Comparison of ENCODE assay signal across 22 cellular contexts in genomic region chr14:55589171-55589570, GRCh38. TPM values are rescaled to one million over a fixed set of nuclear protein-coding genes. Genes with fewer than 3 reads are reported as not detected.
DNase-seq lines count a peak whose midpoint lies in the region; ATAC-seq, FAIRE-seq and TF ChIP-seq lines count a peak whose summit lies in the region.
"Had no signal": no experiment of that assay in that cellular context is flagged by ENCODE, and none has a peak within 500 bp of the region (broad histone marks: within the 10 kb centered on the region; RNA-seq: fewer than 3 reads in every experiment).

No MANE protein-coding gene starts in this region.

- no peaks in the 10 kb centered on the region for H3K27me3 ChIP-seq in foreskin keratinocyte
- H3K27me3 ChIP-seq in trophoblast cell (ENCODE audit: insufficient read depth, low read length), result no peaks in the 10 kb centered on the region
- H3K27me3 ChIP-seq: gastroesophageal sphincter, tibial artery had no signal

- intact Hi-C loops in sciatic nerve (cut with DNase I), result no loop called here

- no peaks in the 10 kb centered on the region for H3K27me3 Mint-ChIP-seq in activated T-helper 17 cell treated with anti-CD3 and anti-CD28 coated beads, Interleukin-2, amount 50 U/mL, for 72 hours
- H3K27me3 Mint-ChIP-seq: activated CD4-positive, alpha-beta memory T cell treated with anti-CD3 and anti-CD28 coated beads for 36 hours; activated naive CD8-positive, alpha-beta T cell treated with anti-CD3 and anti-CD28 coated beads for 36 hours had no signal

- FAIRE-seq in RCC 7860 (lab: Jason Lieb, UNC), result peak; percentile 73
- FAIRE-seq: GM12892 had no signal

- no peak overlapping the region for H4K8ac ChIP-seq in trophoblast cell (ENCODE audit: low read depth, low read length)

- no peak overlapping the region for H2BK12ac ChIP-seq in trophoblast cell (ENCODE audit: low read length)

- H3K27ac ChIP-seq in foreskin keratinocyte, result no peak overlapping the region
- H3K27ac ChIP-seq in trophoblast cell (ENCODE audit: low read depth, low read length), result no peak overlapping the region
- H3K27ac ChIP-seq: C4-2B had no signal

- H3K36me3 Mint-ChIP-seq in activated T-helper 17 cell treated with anti-CD3 and anti-CD28 coated beads, Interleukin-2, amount 50 U/mL, for 72 hours (ENCODE audit: low read depth), result peaks cover 4% of the 10 kb centered on the region

- no CpG with 5 or more reads among the region's 6 CpGs for WGBS in trophoblast cell (ENCODE audit: extremely low coverage, insufficient coverage, insufficient read length)

- H2BK5ac ChIP-seq in trophoblast cell (ENCODE audit: low read depth, low read length, poor library complexity), result no peak overlapping the region

- H3K23ac ChIP-seq in trophoblast cell (ENCODE audit: low read length), result no peak overlapping the region

- no peak for TF ChIP-seq CTCF in foreskin keratinocyte (conservative IDR thresholded peaks at IDR 0.05)

- H3K36me3 ChIP-seq in trophoblast cell (ENCODE audit: control insufficient read depth in 1 of 2, insufficient read depth in 2 of 2, low read length in 2 of 2), result no peaks in the 10 kb centered on the region
- H3K36me3 ChIP-seq: gastroesophageal sphincter, HAP-1, tibial artery had no signal

- peaks cover 6% of the 10 kb centered on the region for H3K79me2 ChIP-seq in trophoblast cell (ENCODE audit: control insufficient read depth, insufficient read depth, low read length, poor library complexity)

- no peak overlapping the region for H3K4me3 ChIP-seq in trophoblast cell (ENCODE audit: low read depth, low read length)
- H3K4me3 ChIP-seq: gastroesophageal sphincter, HAP-1, tibial artery had no signal

- H4K12ac ChIP-seq in trophoblast cell (ENCODE audit: low read depth, low read length), result no peak overlapping the region

- no peak overlapping the region for H3K27ac Mint-ChIP-seq in activated T-helper 17 cell treated with anti-CD3 and anti-CD28 coated beads, Interleukin-2, amount 50 U/mL, for 72 hours
- H3K27ac Mint-ChIP-seq: activated CD4-positive, alpha-beta memory T cell treated with anti-CD3 and anti-CD28 coated beads for 36 hours; activated naive CD8-positive, alpha-beta T cell treated with anti-CD3 and anti-CD28 coated beads for 36 hours had no signal

- peaks cover 31% of the 10 kb centered on the region for H3K4me1 Mint-ChIP-seq in activated T-helper 17 cell treated with anti-CD3 and anti-CD28 coated beads, Interleukin-2, amount 50 U/mL, for 72 hours

- H3K14ac ChIP-seq in trophoblast cell (ENCODE audit: low read length), result no peak overlapping the region

- H2AK5ac ChIP-seq in trophoblast cell (ENCODE audit: low read length), result no peak overlapping the region

- no peak overlapping the region for H4K91ac ChIP-seq in trophoblast cell (ENCODE audit: low read depth, low read length)

- H2AFZ ChIP-seq in trophoblast cell (ENCODE audit: insufficient read depth, low read length, poor library complexity), result no peak overlapping the region

- H3K4me3 Mint-ChIP-seq in activated T-helper 17 cell treated with anti-CD3 and anti-CD28 coated beads, Interleukin-2, amount 50 U/mL, for 72 hours, result no peak overlapping the region
- H3K4me3 Mint-ChIP-seq: activated CD4-positive, alpha-beta memory T cell treated with anti-CD3 and anti-CD28 coated beads for 36 hours; activated naive CD8-positive, alpha-beta T cell treated with anti-CD3 and anti-CD28 coated beads for 36 hours had no signal

- no peak overlapping the region for H2BK120ac ChIP-seq in trophoblast cell (ENCODE audit: insufficient read depth, low read length, poor library complexity)

- no peaks in the 10 kb centered on the region for H3K9me3 ChIP-seq in trophoblast cell (ENCODE audit: insufficient read depth, low read depth, low read length)
- H3K9me3 ChIP-seq: gastroesophageal sphincter, HAP-1, tibial artery had no signal

- in situ Hi-C loops in Caki2 (cut with HindIII; ENCODE audit: low pct_unique_long_range_greater_than_20kb, low sequenced_read_pairs), result no loop called here

- H3K9me3 Mint-ChIP-seq in activated T-helper 17 cell treated with anti-CD3 and anti-CD28 coated beads, Interleukin-2, amount 50 U/mL, for 72 hours, result no peaks in the 10 kb centered on the region
- H3K9me3 Mint-ChIP-seq: activated CD4-positive, alpha-beta memory T cell treated with anti-CD3 and anti-CD28 coated beads for 36 hours; activated naive CD8-positive, alpha-beta T cell treated with anti-CD3 and anti-CD28 coated beads for 36 hours had no signal

- no peak overlapping the region for H3K9ac ChIP-seq in trophoblast cell (ENCODE audit: low read length)

- ATAC-seq in foreskin keratinocyte, result peak; percentile 80
- ATAC-seq in sciatic nerve, result no peak
- ATAC-seq in activated T-helper 17 cell treated with anti-CD3 and anti-CD28 coated beads, Interleukin-2, amount 50 U/mL, for 72 hours (replicated peaks), result no peak
- ATAC-seq: gastroesophageal sphincter; stimulated activated naive CD8-positive, alpha-beta T cell treated with anti-CD3 and anti-CD28 coated beads, Interleukin-15, Interleukin-2, amounts not matched to agents 100 U/mL and 50 U/mL, for 24 hours had no signal

- peak overlapping the region; percentile 41 for H3K4ac ChIP-seq in trophoblast cell (ENCODE audit: low read depth, low read length)

- H3K4me1 ChIP-seq in foreskin keratinocyte (peaks cover 35% of the 10 kb centered on the region), trophoblast cell (ENCODE audit: control insufficient read depth in 1 of 2, insufficient read depth in 2 of 2, low read length in 2 of 2) (peaks cover 2% of the 10 kb centered on the region in 2 experiments)

- H3K79me1 ChIP-seq in trophoblast cell (ENCODE audit: low read length), result no peaks in the 10 kb centered on the region

- peak; percentile 51 for DNase-seq in Caki2 (ENCODE audit: low read depth)
- peak; percentile 9 for DNase-seq in RCC 7860 (ENCODE audit: low spot score)
- DNase-seq in foreskin keratinocyte, result no peak
- DNase-seq in trophoblast cell, result no peak
- no peak for DNase-seq in sciatic nerve (ENCODE audit: low spot score)
- no peak for DNase-seq in SK-N-DZ (ENCODE audit: low spot score)
- DNase-seq in stimulated activated CD4-positive, alpha-beta T cell treated with anti-CD3 and anti-CD28 coated beads, Interleukin-2, amount 100 ng/mL, for 24 hours, result no peak
- DNase-seq: activated CD4-positive, alpha-beta memory T cell treated with anti-CD3 and anti-CD28 coated beads for 36 hours; activated naive CD8-positive, alpha-beta T cell treated with anti-CD3 and anti-CD28 coated beads for 36 hours; erythroblast; kidney; NCI-H1048; NCI-H2029; NCI-H2227 treated with DMSO at 0.1 percent for 48 hours; stimulated activated naive CD8-positive, alpha-beta T cell treated with anti-CD3 and anti-CD28 coated beads, Interleukin-15, Interleukin-2, amounts not matched to agents 100 U/mL and 50 U/mL, for 24 hours; SW 1271 had no signal

- H3K18ac ChIP-seq in trophoblast cell (ENCODE audit: low read length), result no peak overlapping the region

- no peak overlapping the region for H3K4me2 ChIP-seq in trophoblast cell (ENCODE audit: low read length)

RNA-seq across cellular contexts. Expression of gene KTN1, which starts 9.2 kb away (rescaled TPM):
- total RNA-seq in Caki2 (2014; rRNA removed; shearing (Covaris generic); ENCODE audit: low replicate concordance), result 197 and 217 TPM in 2 replicates
- total RNA-seq in foreskin keratinocyte (183 and 195 TPM in 2 replicates), sciatic nerve (243 TPM)
- 87.7 and 102 TPM in 2 replicates for polyA plus RNA-seq in foreskin keratinocyte
- polyA plus RNA-seq in trophoblast cell (2013), result 222 and 228 TPM in 2 replicates
- polyA plus RNA-seq in SK-N-DZ (2014; cell fraction: cytosol; rRNA removed), result 117 and 132 TPM in 2 replicates
- polyA plus RNA-seq in SK-N-DZ (2014; cell fraction: nucleus; rRNA removed), result 139 and 171 TPM in 2 replicates
- 100 to 1,000 TPM in 1 of 2 donors, 10 to 100 TPM in 1; 93.7 to 154 TPM for total RNA-seq in activated T-helper 17 cell treated with anti-CD3 and anti-CD28 coated beads, Interleukin-2, amount 50 U/mL, for 72 hours

Comparison
In these comparisons a context has a peak if more than half of its experiments do, and no peak if none do; other contexts are left out.
1. DNase-seq: peak in Caki2 (single experiment) and RCC 7860 (single experiment); none in foreskin keratinocyte (0 of 2), trophoblast cell (0 of 2), sciatic nerve (single experiment), SK-N-DZ (single experiment) and stimulated activated CD4-positive, alpha-beta T cell treated with anti-CD3 and anti-CD28 coated beads, Interleukin-2, amount 100 ng/mL, for 24 hours (0 of 2).